In genomic region chr16:3400779-3401688, GRCh38 we compare ENCODE assay signal across 8 cellular contexts. TPM values are rescaled to one million over a fixed set of nuclear protein-coding genes. Genes with fewer than 3 reads are reported as not detected.
DNase-seq lines count a peak whose midpoint lies in the region; ATAC-seq and TF ChIP-seq lines count a peak whose summit lies in the region.

Gene ZNF174, plus strand, starts transcription at chr16:3401215. Its CDS starts 790 bp downstream, at chr16:3402005.
Gene ZSCAN32, minus strand, starts transcription at chr16:3401004. Its CDS starts 3,447 bp downstream, at chr16:3397557.

- H3K9me3 ChIP-seq in OCI-LY3 (ENCODE audit: insufficient read depth, low read length) (peaks cover 7% of the 10 kb centered on the region; the same call in 1 of the 2 replicates), mononuclear cell (ENCODE audit: low read depth, low read length) (peaks cover 1% of the 10 kb centered on the region)

- H3K79me2 ChIP-seq in OCI-LY3 (ENCODE audit: low read length), result peaks cover 55% of the 10 kb centered on the region

- H3K4me3 ChIP-seq in OCI-LY3 (ENCODE audit: low read length) (peak within 1 kb of the TSS; percentile 90), mononuclear cell (ENCODE audit: low read length) (peak within 1 kb of the TSS; percentile 85)

- peak; percentile 96 for ATAC-seq in GM21515 (IDR thresholded peaks at IDR 0.05; ENCODE audit: unreplicated experiment)

- peak; percentile 99 for DNase-seq in DMS 273 (lab: John Stamatoyannopoulos, UW; ENCODE audit: unreplicated experiment)
- DNase-seq in HuH-7 (ENCODE audit: low spot score), result peak; percentile 98
- DNase-seq in activated CD8-positive, alpha-beta memory T cell treated with anti-CD3 and anti-CD28 coated beads, Interleukin-2, amount 50 U/mL, for 48 hours, result peak; percentile 97
- DNase-seq in epidermal melanocyte (ENCODE audit: insufficient read length, low spot score), result peak; percentile 99
- peak; percentile 95 to 96 for DNase-seq in stimulated activated CD8-positive, alpha-beta memory T cell treated with anti-CD3 and anti-CD28 coated beads, Interleukin-4, amount 100 ng/mL, for 1 hour (ENCODE audit: low read depth in 2 of 2, low spot score in 1 of 2)

- H2AFZ ChIP-seq in OCI-LY3 (ENCODE audit: low read depth, low read length), result peak within 1 kb of the TSS; percentile 29; the same call in 1 of the 2 replicates

- H3K9ac ChIP-seq in OCI-LY3 (ENCODE audit: low read length), result peak within 1 kb of the TSS; percentile 84

- H3K4me1 ChIP-seq in OCI-LY3 (ENCODE audit: low read length) (peaks cover 8% of the 10 kb centered on the region), mononuclear cell (ENCODE audit: insufficient read depth, low read length) (peaks cover 24% of the 10 kb centered on the region)

- H3K27ac ChIP-seq in OCI-LY3 (ENCODE audit: low read length), result peak within 1 kb of the TSS; percentile 22; the same call in 1 of the 2 replicates

- H4K20me1 ChIP-seq in OCI-LY3 (ENCODE audit: insufficient read depth, low read length), result no peaks in the 10 kb centered on the region

- no peak for TF ChIP-seq CTCF in OCI-LY3 (IDR thresholded peaks at IDR 0.05; ENCODE audit: low read depth, low read length)

- peak within 1 kb of the TSS; percentile 88 for H3K4me2 ChIP-seq in OCI-LY3 (ENCODE audit: low read length)

- H3K36me3 ChIP-seq in OCI-LY3 (replicated peaks; ENCODE audit: low read depth, low read length), result peaks cover 60% of the 10 kb centered on the region

- H3K27me3 ChIP-seq in OCI-LY3 (ENCODE audit: low read depth, low read length) (no peaks in the 10 kb centered on the region), mononuclear cell (ENCODE audit: insufficient read depth, low read length) (no peaks in the 10 kb centered on the region)

RNA-seq across cellular contexts. Expression of gene ZNF174, which starts in this region (rescaled TPM):
- total RNA-seq in mononuclear cell, result 6.0 TPM

RNA-seq across cellular contexts. Expression of gene ZSCAN32, which starts in this region (rescaled TPM):
- total RNA-seq in mononuclear cell, result 8.9 TPM

Comparison
In these comparisons a context has a peak if more than half of its experiments do, and no peak if none do; other contexts are left out.
1. Peak in every context shown above with its lines: DNase-seq, ATAC-seq, H3K4me3 ChIP-seq and H3K27ac ChIP-seq.